In genomic region chr17:17570207-17570797, GRCh38 we compare ENCODE assay signal across 8 cellular contexts. TPM values are rescaled to one million over a fixed set of nuclear protein-coding genes. Genes with fewer than 3 reads are reported as not detected.
DNase-seq lines count a peak whose midpoint lies in the region; ATAC-seq and TF ChIP-seq lines count a peak whose summit lies in the region.

No MANE protein-coding gene starts in this region.

- peaks cover 30% of the 10 kb centered on the region for H4K20me1 ChIP-seq in PC-9 (ENCODE audit: insufficient read depth)

- no peak overlapping the region for H2AFZ ChIP-seq in PC-9

- DNase-seq in DMS79 treated with DMSO at 0.1 percent for 48 hours (lab: John Stamatoyannopoulos, UW) (peak; percentile 23), DMS79 (lab: John Stamatoyannopoulos, UW) (no peak), PC-9 (peak in 1 of 2 experiments; percentile 62), fibroblast of mammary gland (ENCODE audit: low read depth) (no peak), retina (peak; percentile 60)
- no peak for DNase-seq in stimulated activated CD4-positive, alpha-beta T cell treated with anti-CD3 and anti-CD28 coated beads, Interleukin-15, amount 100 ng/mL, for 24 hours
- DNase-seq in activated CD8-positive, alpha-beta memory T cell treated with anti-CD3 and anti-CD28 coated beads, Interleukin-2, amount 50 U/mL, for 4 hours: no peak

- no peaks in the 10 kb centered on the region for H3K79me2 ChIP-seq in PC-9 (ENCODE audit: low read depth)

- intact Hi-C loops in PC-9 (cut with micrococcal nuclease; ENCODE audit: unreplicated experiment): loop anchor here (1.0 kb wide), 1 partner anchor 214 kb away; no protein-coding TSS in a partner anchor

- no TSS peak for BruUV-seq in PC-9 (replicated peaks; lab: Mats Ljungman, UMichigan)

- no peaks in the 10 kb centered on the region for H3K9me3 ChIP-seq in PC-9 (ENCODE audit: insufficient read depth, low read depth)

- H3K27ac ChIP-seq in PC-9: no peak overlapping the region

- H3K9me2 ChIP-seq in PC-9 (ENCODE audit: insufficient read depth): no peaks in the 10 kb centered on the region

- peaks cover 9% of the 10 kb centered on the region for H3K4me1 ChIP-seq in PC-9 (replicated peaks; ENCODE audit: insufficient read depth)

- no peaks in the 10 kb centered on the region for H3F3A ChIP-seq in PC-9 (ENCODE audit: insufficient read depth, low read depth)

- POLR2A ChIA-PET in PC-9 (lab: Charles Lee; ENCODE audit: unreplicated experiment): no interaction called here

- ATAC-seq in GM21717 (IDR thresholded peaks at IDR 0.05; ENCODE audit: unreplicated experiment): no peak

- H3K27me3 ChIP-seq in PC-9 (ENCODE audit: insufficient read depth, low read depth): no peaks in the 10 kb centered on the region

- H3K4me2 ChIP-seq in PC-9: no peak overlapping the region

- TF ChIP-seq CTCF in PC-9 (conservative IDR thresholded peaks at IDR 0.05): peak; percentile 66
- TF ChIP-seq CTCF in fibroblast of mammary gland (conservative IDR thresholded peaks at IDR 0.05; ENCODE audit: control insufficient read depth, insufficient read depth, low read depth, low read length): peak; percentile 30

- H3K4me3 ChIP-seq in PC-9: no peak overlapping the region
- H3K4me3 ChIP-seq in fibroblast of mammary gland (ENCODE audit: control insufficient read depth, low read depth, low read length): no peak overlapping the region

- CTCF ChIA-PET in PC-9 (lab: Charles Lee): interaction anchor here (1.3 kb wide), 1 partner anchor 75 kb away, joined by 3 read pairs; no protein-coding TSS in a partner anchor

- no peaks in the 10 kb centered on the region for H3K36me3 ChIP-seq in PC-9 (ENCODE audit: low read depth)

RNA-seq across cellular contexts. Expression of gene PEMT, which starts 21.2 kb away (rescaled TPM):
- 61.2 and 107 TPM in 2 replicates for total RNA-seq in PC-9 (2021)

Comparison
In these comparisons a context has a peak if more than half of its experiments do, and no peak if none do; other contexts are left out.
1. DNase-seq: peak in DMS79 treated with DMSO at 0.1 percent for 48 hours (single experiment) and retina (single experiment); none in DMS79 (single experiment), fibroblast of mammary gland (single experiment), stimulated activated CD4-positive, alpha-beta T cell treated with anti-CD3 and anti-CD28 coated beads, Interleukin-15, amount 100 ng/mL, for 24 hours (single experiment) and activated CD8-positive, alpha-beta memory T cell treated with anti-CD3 and anti-CD28 coated beads, Interleukin-2, amount 50 U/mL, for 4 hours (single experiment).